In genomic region chr15:77910030-77910911, GRCh38 we compare ENCODE assay signal across 8 cellular contexts.
DNase-seq lines count a peak whose midpoint lies in the region; ATAC-seq and TF ChIP-seq lines count a peak whose summit lies in the region.
"Not testable (repeated sequence)": the region's sequence is repeated elsewhere in the genome, so short reads cannot be mapped to it uniquely, and the experiment has no call there.

No MANE protein-coding gene starts in this region.

- H3K27me3 ChIP-seq in HUES48 (ENCODE audit: control insufficient read depth, insufficient read depth, low read length); mammary epithelial cell (ENCODE audit: insufficient read depth, low read length); hepatocyte; osteoblast (ENCODE audit: insufficient read depth, low read length): not testable (repeated sequence)

- H3K27ac ChIP-seq in HUES48 (ENCODE audit: low read depth, low read length); mammary epithelial cell (ENCODE audit: insufficient read depth, low read depth, low read length); hepatocyte; osteoblast (ENCODE audit: low read depth, low read length): not testable (repeated sequence)

- not testable (repeated sequence) for H3K9ac ChIP-seq in HUES48 (ENCODE audit: low read depth, low read length); mammary epithelial cell (ENCODE audit: insufficient read depth, low read length)

- DNase-seq in DMS 273 (lab: John Stamatoyannopoulos, UW; ENCODE audit: unreplicated experiment) (peak; percentile 56), NOMO-1 treated with DMSO at 0.1 percent for 48 hours (lab: John Stamatoyannopoulos, UW; ENCODE audit: unreplicated experiment) (peak; percentile 66), mammary epithelial cell (peak; percentile 67), hepatocyte (ENCODE audit: low spot score) (peak; percentile 83), osteoblast (ENCODE audit: insufficient read length, low spot score, missing footprints) (peak; percentile 86)
- peak; percentile 82 for DNase-seq in activated CD4-positive, alpha-beta T cell treated with anti-CD3 and anti-CD28 coated beads, Interleukin-2, amount 10 ng/mL, durations not matched to agents 7 days and 5 days
- DNase-seq in stimulated activated effector memory CD8-positive, alpha-beta T cell treated with anti-CD3 and anti-CD28 coated beads, Interleukin-12 subunit alpha, Interleukin-12 subunit beta, amount 100 ng/mL, for 72 hours (ENCODE audit: low spot score in 2 of 2), result peak; percentile 66 to 92

- in situ Hi-C loops in mammary epithelial cell (cut with MboI; ENCODE audit: low sequenced_read_pairs in 2 of 2), result not testable (repeated sequence)

- intact Hi-C loops in mammary epithelial cell (cut with micrococcal nuclease), result loop anchor here (5.0 kb wide), 1 partner anchor 332 kb away; no protein-coding TSS in a partner anchor

- H3K4me3 ChIP-seq in HUES48 (ENCODE audit: low read depth, low read length) (peak overlapping the region; percentile 62), mammary epithelial cell (replicated peaks in 1 of 3; ENCODE audit: insufficient read depth in 1 of 3, low read depth in 2 of 3, low read length in 3 of 3) (peak overlapping the region in 2 of 3 experiments; percentile 36 to 49), osteoblast (ENCODE audit: insufficient read depth, low read length) (peak overlapping the region; percentile 66)
- H3K4me3 ChIP-seq in hepatocyte, result not testable (repeated sequence)

- not testable (repeated sequence) for H3K79me2 ChIP-seq in mammary epithelial cell (ENCODE audit: insufficient read depth, low read length); hepatocyte; osteoblast (ENCODE audit: insufficient read depth, low read length)

- H3K9me2 ChIP-seq in hepatocyte (replicated peaks; ENCODE audit: insufficient read depth), result not testable (repeated sequence)

- H3K27me3 Mint-ChIP-seq in activated CD4-positive, alpha-beta T cell treated with anti-CD3 and anti-CD28 coated beads, Interleukin-2, amount 10 ng/mL, durations not matched to agents 7 days and 5 days, result peaks cover 11% of the 10 kb centered on the region

- dilution Hi-C loops in mammary epithelial cell (cut with HindIII; ENCODE audit: low sequenced_read_pairs), result not testable (repeated sequence)

- POLR2A ChIA-PET in activated CD4-positive, alpha-beta T cell treated with anti-CD3 and anti-CD28 coated beads, Interleukin-2, amount 10 ng/mL, durations not matched to agents 7 days and 5 days (lab: Charles Lee), result not testable (repeated sequence)

- TF ChIP-seq CTCF in mammary epithelial cell (conservative IDR thresholded peaks at IDR 0.05 in 1 of 2, IDR thresholded peaks at IDR 0.05 in 1 of 2; ENCODE audit: extremely low read depth in 1 of 2, insufficient read depth in 1 of 2, low read depth in 1 of 2, low read length in 2 of 2) (peak; percentile 42 to 55), hepatocyte (IDR thresholded peaks at IDR 0.05; ENCODE audit: poor library complexity) (peak; percentile 53), osteoblast (IDR thresholded peaks at IDR 0.05; ENCODE audit: extremely low read depth, low read depth, low read length) (peak; percentile 46)

- 49% methylated on average over 5 of the region's 12 CpGs for WGBS in mammary epithelial cell (ENCODE audit: low coverage, missing lambda C conversion rate)
- 19% methylated on average over 10 of the region's 12 CpGs for WGBS in hepatocyte (ENCODE audit: low lambda C conversion rate, missing lambda C conversion rate)

- peak overlapping the region; percentile 69 for H3K4me3 Mint-ChIP-seq in activated CD4-positive, alpha-beta T cell treated with anti-CD3 and anti-CD28 coated beads, Interleukin-2, amount 10 ng/mL, durations not matched to agents 7 days and 5 days
- H3K4me3 Mint-ChIP-seq in stimulated activated effector memory CD8-positive, alpha-beta T cell treated with anti-CD3 and anti-CD28 coated beads, Interleukin-12 subunit alpha, Interleukin-12 subunit beta, amount 100 ng/mL, for 72 hours, result peak overlapping the region; percentile 67

- peak overlapping the region; percentile 70 for H2AFZ ChIP-seq in mammary epithelial cell (ENCODE audit: low read depth, low read length)
- not testable (repeated sequence) for H2AFZ ChIP-seq in hepatocyte
- H2AFZ ChIP-seq in osteoblast (ENCODE audit: low read length), result peak overlapping the region; percentile 95

- peak overlapping the region; percentile 37 for H3K4me2 ChIP-seq in mammary epithelial cell (ENCODE audit: insufficient read depth, low read depth, low read length)
- peak overlapping the region; percentile 67 for H3K4me2 ChIP-seq in hepatocyte
- peak overlapping the region; percentile 82 for H3K4me2 ChIP-seq in osteoblast (ENCODE audit: insufficient read depth, low read length)

- BruUV-seq in mammary epithelial cell (replicated peaks; lab: Mats Ljungman, UMichigan), result not testable (repeated sequence)

- H3K9me3 ChIP-seq in HUES48 (ENCODE audit: control insufficient read depth, insufficient read depth, low read length); mammary epithelial cell (replicated peaks; ENCODE audit: insufficient read depth, low read length); hepatocyte (ENCODE audit: low read depth); osteoblast (ENCODE audit: low read depth, low read length): not testable (repeated sequence)

- not testable (repeated sequence) for H3K4me1 Mint-ChIP-seq in activated CD4-positive, alpha-beta T cell treated with anti-CD3 and anti-CD28 coated beads, Interleukin-2, amount 10 ng/mL, durations not matched to agents 7 days and 5 days
- H3K4me1 Mint-ChIP-seq in stimulated activated effector memory CD8-positive, alpha-beta T cell treated with anti-CD3 and anti-CD28 coated beads, Interleukin-12 subunit alpha, Interleukin-12 subunit beta, amount 100 ng/mL, for 72 hours, result peaks cover 13% of the 10 kb centered on the region

- H3K9me3 Mint-ChIP-seq in activated CD4-positive, alpha-beta T cell treated with anti-CD3 and anti-CD28 coated beads, Interleukin-2, amount 10 ng/mL, durations not matched to agents 7 days and 5 days; stimulated activated effector memory CD8-positive, alpha-beta T cell treated with anti-CD3 and anti-CD28 coated beads, Interleukin-12 subunit alpha, Interleukin-12 subunit beta, amount 100 ng/mL, for 72 hours: not testable (repeated sequence)

- not testable (repeated sequence) for H3K4me1 ChIP-seq in HUES48 (ENCODE audit: control insufficient read depth, insufficient read depth, low read length); mammary epithelial cell (ENCODE audit: insufficient read depth, low read length); hepatocyte (ENCODE audit: insufficient read depth); osteoblast (ENCODE audit: insufficient read depth, low read length)

- CTCF ChIA-PET in activated CD4-positive, alpha-beta T cell treated with anti-CD3 and anti-CD28 coated beads, Interleukin-2, amount 10 ng/mL, durations not matched to agents 7 days and 5 days (lab: Charles Lee), result interaction anchor here (0.6 to 1.7 kb wide), 9 partner anchors 9 to 356 kb away, joined by 3 to 7 read pairs (median 3); no protein-coding TSS in a partner anchor
- CTCF ChIA-PET in mammary epithelial cell (lab: Charles Lee; ENCODE audit: low non-redundant PET), result interaction anchor here (0.5 to 0.7 kb wide), 4 partner anchors 55 to 324 kb away, joined by 3 to 7 read pairs (median 4); partner anchors contain the start of gene ACSBG1

- H3K36me3 Mint-ChIP-seq in activated CD4-positive, alpha-beta T cell treated with anti-CD3 and anti-CD28 coated beads, Interleukin-2, amount 10 ng/mL, durations not matched to agents 7 days and 5 days (ENCODE audit: low read depth); stimulated activated effector memory CD8-positive, alpha-beta T cell treated with anti-CD3 and anti-CD28 coated beads, Interleukin-12 subunit alpha, Interleukin-12 subunit beta, amount 100 ng/mL, for 72 hours: not testable (repeated sequence)

- H3K27ac Mint-ChIP-seq in activated CD4-positive, alpha-beta T cell treated with anti-CD3 and anti-CD28 coated beads, Interleukin-2, amount 10 ng/mL, durations not matched to agents 7 days and 5 days, result peak overlapping the region; percentile 11
- H3K27ac Mint-ChIP-seq in stimulated activated effector memory CD8-positive, alpha-beta T cell treated with anti-CD3 and anti-CD28 coated beads, Interleukin-12 subunit alpha, Interleukin-12 subunit beta, amount 100 ng/mL, for 72 hours, result not testable (repeated sequence)

- not testable (repeated sequence) for H3K36me3 ChIP-seq in HUES48 (ENCODE audit: control insufficient read depth, insufficient read depth, low read length); mammary epithelial cell (ENCODE audit: insufficient read depth, low read length); hepatocyte (replicated peaks; ENCODE audit: insufficient read depth, low read depth); osteoblast (ENCODE audit: insufficient read depth, low read length)

- ATAC-seq in stimulated activated effector memory CD8-positive, alpha-beta T cell treated with anti-CD3 and anti-CD28 coated beads, Interleukin-12 subunit alpha, Interleukin-12 subunit beta, amount 100 ng/mL, for 72 hours, result peak; percentile 79

- not testable (repeated sequence) for H4K20me1 ChIP-seq in mammary epithelial cell (ENCODE audit: insufficient read depth, low read length); hepatocyte (ENCODE audit: insufficient read depth, poor library complexity, severe bottlenecking); osteoblast (ENCODE audit: insufficient read depth, low read length)
